ENCODE assay signal across 26 cellular contexts in the genomic region with DNA sequence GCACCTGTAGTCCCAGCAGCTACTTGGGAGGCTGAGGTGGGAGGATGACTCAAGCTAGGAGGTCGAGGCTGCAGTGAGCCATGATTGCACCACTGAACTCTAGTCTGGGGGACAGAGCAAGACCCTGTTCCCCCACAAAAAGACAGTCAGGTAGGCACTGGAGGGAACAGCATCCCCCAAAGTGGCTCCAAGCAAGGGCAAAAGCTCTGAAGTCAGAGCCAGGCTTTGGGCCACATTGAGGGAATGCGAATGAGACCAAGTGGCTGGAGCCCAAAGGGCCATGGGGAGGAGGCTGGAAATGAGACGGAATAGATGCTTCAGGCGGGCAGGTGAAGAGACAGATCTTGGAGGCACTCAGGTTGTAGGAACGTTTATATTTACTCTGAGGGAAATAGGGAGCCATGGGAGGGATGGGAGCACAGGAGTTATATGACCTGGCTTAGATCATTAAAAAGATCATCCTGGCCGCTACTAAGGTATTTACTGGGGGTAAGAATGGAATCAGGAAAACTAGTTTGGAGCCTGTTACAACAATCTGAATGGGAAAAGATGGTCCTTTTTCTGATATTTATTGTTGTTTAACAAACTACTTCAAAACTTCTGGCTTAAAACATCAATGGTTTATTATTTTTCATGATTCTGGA.
"Had no signal": no experiment of that assay in that cellular context is flagged by ENCODE, and none has a peak within 500 bp of the region (broad histone marks: within the 10 kb centered on the region; RNA-seq: fewer than 3 reads in every experiment).

No MANE protein-coding gene starts in this region.

- H3K27me3 ChIP-seq: brain microvascular endothelial cell, cardiac muscle cell, Peyer's patch, SJSA1 had no signal

- FAIRE-seq: colon had no signal

- DNase-seq: activated CD4-positive, alpha-beta T cell treated with anti-CD3 and anti-CD28 coated beads for 36 hours; activated CD8-positive, alpha-beta T cell treated with anti-CD3 and anti-CD28 coated beads, Interleukin-2, amount 10 ng/mL, durations not matched to agents 7 days and 5 days; activated effector memory CD4-positive, alpha-beta T cell treated with anti-CD3 and anti-CD28 coated beads, Interleukin-2, amount 50 U/mL, for 16 hours; activated naive CD4-positive, alpha-beta T cell treated with Interleukin-2 at 50 U/mL for 16 hours; activated T-cell treated with anti-CD3 and anti-CD28 coated beads, Interleukin-2, amount 50 U/mL, for 4 hours; brain microvascular endothelial cell; cerebellar nuclear complex; Karpas-422; NCI-H1105 treated with DMSO at 0.1 percent for 48 hours; NCI-H1436 treated with DMSO at 0.1 percent for 48 hours; NCI-H187; NCI-H2081; NCI-H510A treated with DMSO at 0.1 percent for 48 hours; NCI-H69; NK-92 treated with Interleukin-12 subunit alpha and Interleukin-12 subunit beta, amount 100 ng/mL, for 24 hours; OCI-M1; SHP77; SW 1271; WERI-Rb-1 had no signal

- ATAC-seq: activated CD4-positive, alpha-beta T cell treated with anti-CD3 and anti-CD28 coated beads for 36 hours; activated CD8-positive, alpha-beta T cell treated with anti-CD3 and anti-CD28 coated beads, Interleukin-2, amount 10 ng/mL, durations not matched to agents 7 days and 5 days; activated naive CD4-positive, alpha-beta T cell treated with anti-CD3 and anti-CD28 coated beads, Interleukin-2, amount 50 U/mL, for 72 hours; activated T-cell treated with anti-CD3 and anti-CD28 coated beads, Interleukin-2, amount 50 U/mL, for 4 hours; SK-N-SH treated with all-trans-retinoic acid at 6 μM for 48 hours had no signal

- H3K27ac ChIP-seq: brain microvascular endothelial cell, cardiac muscle cell, Peyer's patch, RWPE1, SJSA1, WERI-Rb-1 had no signal

- H3K4me3 ChIP-seq: cardiac muscle cell, Peyer's patch, SJSA1 had no signal

- H3K9me3 ChIP-seq: Peyer's patch, SJSA1 had no signal

- H3K36me3 ChIP-seq: brain microvascular endothelial cell, cardiac muscle cell, Peyer's patch, SJSA1, WERI-Rb-1 had no signal
